ENCODE assay signal across 16 cellular contexts in genomic region chr1:225413708-225414375, GRCh38. TPM values are rescaled to one million over a fixed set of nuclear protein-coding genes. Genes with fewer than 3 reads are reported as not detected.
DNase-seq lines count a peak whose midpoint lies in the region; ATAC-seq and TF ChIP-seq lines count a peak whose summit lies in the region.
"Had no signal": no experiment of that assay in that cellular context is flagged by ENCODE, and none has a peak within 500 bp of the region (broad histone marks: within the 10 kb centered on the region; RNA-seq: fewer than 3 reads in every experiment).

No MANE protein-coding gene starts in this region.

- no peaks in the 10 kb centered on the region for H3K27me3 Mint-ChIP-seq in activated CD4-positive, alpha-beta memory T cell treated with anti-CD3 and anti-CD28 coated beads, Interleukin-2, amount 10 ng/mL, durations not matched to agents 7 days and 5 days
- no peaks in the 10 kb centered on the region for H3K27me3 Mint-ChIP-seq in activated CD4-positive, alpha-beta memory T cell treated with anti-CD3 and anti-CD28 coated beads for 36 hours
- H3K27me3 Mint-ChIP-seq in type B pancreatic cell, result no peaks in the 10 kb centered on the region
- H3K27me3 Mint-ChIP-seq: activated naive CD8-positive, alpha-beta T cell treated with anti-CD3 and anti-CD28 coated beads, Interleukin-2, amount 50 U/mL, for 24 hours; naive thymus-derived CD8-positive, alpha-beta T cell; stimulated activated memory B cell treated with anti-CD40 and anti-IgM and Interleukin-4, amounts not matched to agents 10 μg/mL and 1 μg/mL and 100 μg/mL, for 72 hours; T-cell had no signal

- H3K9me3 Mint-ChIP-seq in activated CD4-positive, alpha-beta memory T cell treated with anti-CD3 and anti-CD28 coated beads, Interleukin-2, amount 10 ng/mL, durations not matched to agents 7 days and 5 days, result no peaks in the 10 kb centered on the region
- no peaks in the 10 kb centered on the region for H3K9me3 Mint-ChIP-seq in activated CD4-positive, alpha-beta memory T cell treated with anti-CD3 and anti-CD28 coated beads for 36 hours
- H3K9me3 Mint-ChIP-seq in type B pancreatic cell, result no peaks in the 10 kb centered on the region
- H3K9me3 Mint-ChIP-seq: activated naive CD8-positive, alpha-beta T cell treated with anti-CD3 and anti-CD28 coated beads, Interleukin-2, amount 50 U/mL, for 24 hours; activated T-helper 1 cell treated with anti-CD3 and anti-CD28 coated beads, Interleukin-12 subunit alpha, Interleukin-12 subunit beta, Interleukin-2, Interleukin-4 antibody, amounts not matched to agents 30 ng/mL and 10 ng/mL and 1 ng/mL, durations not matched to agents 14 hours and 24 hours and 36 hours; naive thymus-derived CD8-positive, alpha-beta T cell; stimulated activated memory B cell treated with anti-CD40 and anti-IgM and Interleukin-4, amounts not matched to agents 10 μg/mL and 1 μg/mL and 100 μg/mL, for 72 hours; T-cell had no signal

- H3K4me3 Mint-ChIP-seq in activated CD4-positive, alpha-beta memory T cell treated with anti-CD3 and anti-CD28 coated beads, Interleukin-2, amount 10 ng/mL, durations not matched to agents 7 days and 5 days, result no peak overlapping the region
- no peak overlapping the region for H3K4me3 Mint-ChIP-seq in activated CD4-positive, alpha-beta memory T cell treated with anti-CD3 and anti-CD28 coated beads for 36 hours
- H3K4me3 Mint-ChIP-seq in type B pancreatic cell, result no peak overlapping the region
- H3K4me3 Mint-ChIP-seq: activated naive CD8-positive, alpha-beta T cell treated with anti-CD3 and anti-CD28 coated beads, Interleukin-2, amount 50 U/mL, for 24 hours; activated T-helper 1 cell treated with anti-CD3 and anti-CD28 coated beads, Interleukin-12 subunit alpha, Interleukin-12 subunit beta, Interleukin-2, Interleukin-4 antibody, amounts not matched to agents 30 ng/mL and 10 ng/mL and 1 ng/mL, durations not matched to agents 14 hours and 24 hours and 36 hours; naive thymus-derived CD8-positive, alpha-beta T cell; stimulated activated memory B cell treated with anti-CD40 and anti-IgM and Interleukin-4, amounts not matched to agents 10 μg/mL and 1 μg/mL and 100 μg/mL, for 72 hours; T-cell had no signal

- H3K9me2 ChIP-seq in OCI-LY7 (ENCODE audit: insufficient read depth, low read length), result no peaks in the 10 kb centered on the region

- H3K4me1 ChIP-seq in OCI-LY7 (ENCODE audit: insufficient read depth, low read length, poor library complexity, severe bottlenecking) (no peaks in the 10 kb centered on the region), liver (ENCODE audit: control insufficient read depth in 4 of 4, insufficient read depth in 4 of 4, low read length in 3 of 4) (peaks cover 7 to 19% (median 13%) of the 10 kb centered on the region in 4 donors), psoas muscle (no peaks in the 10 kb centered on the region)

- peaks cover 4% of the 10 kb centered on the region; the same call in 1 of the 2 replicates for H4K20me1 ChIP-seq in OCI-LY7 (ENCODE audit: insufficient read depth, low read length)

- peak; percentile 52 for TF ChIP-seq CTCF in OCI-LY7 (conservative IDR thresholded peaks at IDR 0.05; ENCODE audit: low read length)
- TF ChIP-seq CTCF in liver (IDR thresholded peaks at IDR 0.05; ENCODE audit: low read depth, low read length, missing input control), result no peak
- peak; percentile 17 for TF ChIP-seq CTCF in type B pancreatic cell (conservative IDR thresholded peaks at IDR 0.05)
- TF ChIP-seq CTCF in RWPE1 (conservative IDR thresholded peaks at IDR 0.05; ENCODE audit: low read depth), result no peak
- no peak for TF ChIP-seq CTCF in psoas muscle (IDR thresholded peaks at IDR 0.05)

- H3K79me2 ChIP-seq in OCI-LY7 (ENCODE audit: insufficient read depth, low read depth, low read length), result peaks cover 92% of the 10 kb centered on the region

- peak overlapping the region; percentile 19 for H3K27ac Mint-ChIP-seq in activated CD4-positive, alpha-beta memory T cell treated with anti-CD3 and anti-CD28 coated beads, Interleukin-2, amount 10 ng/mL, durations not matched to agents 7 days and 5 days
- no peak overlapping the region for H3K27ac Mint-ChIP-seq in activated CD4-positive, alpha-beta memory T cell treated with anti-CD3 and anti-CD28 coated beads for 36 hours
- no peak overlapping the region for H3K27ac Mint-ChIP-seq in type B pancreatic cell
- H3K27ac Mint-ChIP-seq: activated naive CD8-positive, alpha-beta T cell treated with anti-CD3 and anti-CD28 coated beads, Interleukin-2, amount 50 U/mL, for 24 hours; stimulated activated memory B cell treated with anti-CD40 and anti-IgM and Interleukin-4, amounts not matched to agents 10 μg/mL and 1 μg/mL and 100 μg/mL, for 72 hours had no signal

- no peak overlapping the region for H3K27ac ChIP-seq in OCI-LY7 (ENCODE audit: low read depth, low read length, poor library complexity, severe bottlenecking)
- peak overlapping the region; percentile 57 to 73 for H3K27ac ChIP-seq in liver (ENCODE audit: low read depth in 1 of 2, low read length in 2 of 2)
- no peak overlapping the region for H3K27ac ChIP-seq in RWPE1
- H3K27ac ChIP-seq in psoas muscle, result no peak overlapping the region
- H3K27ac ChIP-seq: WERI-Rb-1 had no signal

- no peak overlapping the region for H3K4me2 ChIP-seq in OCI-LY7 (ENCODE audit: low read length)

- CTCF ChIA-PET in activated CD4-positive, alpha-beta memory T cell treated with anti-CD3 and anti-CD28 coated beads, Interleukin-2, amount 10 ng/mL, durations not matched to agents 7 days and 5 days (lab: Charles Lee), result interaction anchor here (0.5 kb wide), 1 partner anchor 579 kb away, joined by 3 read pairs; no protein-coding TSS in a partner anchor
- CTCF ChIA-PET in activated CD4-positive, alpha-beta memory T cell treated with anti-CD3 and anti-CD28 coated beads for 36 hours (lab: Charles Lee), result no interaction called here
- CTCF ChIA-PET in OCI-LY7 (lab: Charles Lee; ENCODE audit: unreplicated experiment), result interaction anchor here (0.6 kb wide), 1 partner anchor 32 kb away, joined by 5 read pairs; no protein-coding TSS in a partner anchor
- CTCF ChIA-PET in RWPE1 (lab: Yijun Ruan, JAX), result no interaction called here

- BruUV-seq in OCI-LY7 (replicated peaks; lab: Mats Ljungman, UMichigan), result no TSS peak

- H3K9me3 ChIP-seq in OCI-LY7 (ENCODE audit: low read length) (no peaks in the 10 kb centered on the region), liver (ENCODE audit: control insufficient read depth in 4 of 4, low read length in 3 of 4) (no peaks in the 10 kb centered on the region), psoas muscle (no peaks in the 10 kb centered on the region)

- intact Hi-C loops in activated CD4-positive, alpha-beta memory T cell treated with anti-CD3 and anti-CD28 coated beads for 36 hours (cut with micrococcal nuclease), result no loop called here
- intact Hi-C loops in OCI-LY7 (cut with micrococcal nuclease; ENCODE audit: unreplicated experiment) (no loop called here), psoas muscle (cut with DNase I) (no loop called here)

- ATAC-seq in psoas muscle, result no peak
- ATAC-seq: activated naive CD8-positive, alpha-beta T cell treated with anti-CD3 and anti-CD28 coated beads, Interleukin-2, amount 50 U/mL, for 24 hours; esophagus mucosa; stimulated activated memory B cell treated with anti-CD40 and anti-IgM and Interleukin-4, amounts not matched to agents 10 μg/mL and 1 μg/mL and 100 μg/mL, for 72 hours had no signal

- peaks cover 17% of the 10 kb centered on the region for H3K4me1 Mint-ChIP-seq in activated CD4-positive, alpha-beta memory T cell treated with anti-CD3 and anti-CD28 coated beads, Interleukin-2, amount 10 ng/mL, durations not matched to agents 7 days and 5 days
- peaks cover under 1% of the 10 kb centered on the region for H3K4me1 Mint-ChIP-seq in activated CD4-positive, alpha-beta memory T cell treated with anti-CD3 and anti-CD28 coated beads for 36 hours (ENCODE audit: low read depth)
- H3K4me1 Mint-ChIP-seq in type B pancreatic cell (ENCODE audit: unreplicated experiment), result peaks cover 10% of the 10 kb centered on the region
- H3K4me1 Mint-ChIP-seq: activated naive CD8-positive, alpha-beta T cell treated with anti-CD3 and anti-CD28 coated beads, Interleukin-2, amount 50 U/mL, for 24 hours had no signal

- peaks cover 88% of the 10 kb centered on the region for H3K36me3 Mint-ChIP-seq in activated CD4-positive, alpha-beta memory T cell treated with anti-CD3 and anti-CD28 coated beads, Interleukin-2, amount 10 ng/mL, durations not matched to agents 7 days and 5 days (ENCODE audit: low read depth)
- H3K36me3 Mint-ChIP-seq in activated CD4-positive, alpha-beta memory T cell treated with anti-CD3 and anti-CD28 coated beads for 36 hours, result peaks cover 63% of the 10 kb centered on the region
- peaks cover 57% of the 10 kb centered on the region for H3K36me3 Mint-ChIP-seq in type B pancreatic cell

- no peak overlapping the region for H2AFZ ChIP-seq in OCI-LY7 (ENCODE audit: low read length)

- H3K27me3 ChIP-seq in liver (ENCODE audit: control insufficient read depth in 4 of 4, insufficient read depth in 4 of 4, low read length in 3 of 4), result no peaks in the 10 kb centered on the region
- H3K27me3 ChIP-seq in psoas muscle (ENCODE audit: insufficient read depth in 3 of 3, low read length in 2 of 3), result no peaks in the 10 kb centered on the region

- DNase-seq in activated CD4-positive, alpha-beta memory T cell treated with anti-CD3 and anti-CD28 coated beads, Interleukin-2, amount 10 ng/mL, durations not matched to agents 7 days and 5 days, result no peak
- DNase-seq in activated CD4-positive, alpha-beta memory T cell treated with anti-CD3 and anti-CD28 coated beads for 36 hours, result no peak
- DNase-seq in OCI-LY7 (ENCODE audit: low spot score), result peak; percentile 18
- no peak for DNase-seq in type B pancreatic cell (ENCODE audit: extremely low spot score, unreplicated experiment)
- DNase-seq in RWPE1 (ENCODE audit: low spot score), result no peak
- DNase-seq in psoas muscle, result no peak
- DNase-seq in Ammon's horn (ENCODE audit: low spot score), result no peak
- DNase-seq: activated naive CD8-positive, alpha-beta T cell treated with anti-CD3 and anti-CD28 coated beads, Interleukin-2, amount 50 U/mL, for 24 hours; NCI-H2107; WERI-Rb-1 had no signal

- POLR2A ChIA-PET in activated CD4-positive, alpha-beta memory T cell treated with anti-CD3 and anti-CD28 coated beads, Interleukin-2, amount 10 ng/mL, durations not matched to agents 7 days and 5 days (lab: Charles Lee), result interaction anchor here (0.9 to 3.7 kb wide), 3 partner anchors 12 to 54 kb away, joined by 3 to 18 read pairs (median 3); no protein-coding TSS in a partner anchor
- POLR2A ChIA-PET in activated CD4-positive, alpha-beta memory T cell treated with anti-CD3 and anti-CD28 coated beads for 36 hours (lab: Charles Lee), result no interaction called here
- POLR2A ChIA-PET in OCI-LY7 (lab: Charles Lee), result interaction anchor here (0.6 to 5.0 kb wide), 4 partner anchors 9 to 31 kb away, joined by 3 to 30 read pairs (median 5); no protein-coding TSS in a partner anchor
- POLR2A ChIA-PET in RWPE1 (lab: Yijun Ruan, JAX; ENCODE audit: low non-redundant PET), result interaction anchor here (0.6 to 0.9 kb wide), 2 partner anchors 9 to 181 kb away, joined by 3 read pairs; no protein-coding TSS in a partner anchor

- H3K36me3 ChIP-seq in OCI-LY7 (ENCODE audit: insufficient read depth, low read length) (peaks cover 100% of the 10 kb centered on the region), liver (ENCODE audit: control insufficient read depth in 4 of 4, insufficient read depth in 3 of 4, low read depth in 1 of 4, low read length in 3 of 4) (peaks cover 8 to 45% (median 23%) of the 10 kb centered on the region in 4 donors), psoas muscle (ENCODE audit: insufficient read depth in 1 of 2, low read depth in 1 of 2) (peaks cover 6 to 94% of the 10 kb centered on the region in 2 donors)

- TF ChIP-seq RAD21 in liver (IDR thresholded peaks at IDR 0.05), result no peak

- peak overlapping the region in 1 of 2 donors; percentile 70 for H3K9ac ChIP-seq in liver (ENCODE audit: low read depth in 1 of 2, low read length in 2 of 2)

- WGBS in liver, result 78% methylated on average over 5 of the region's 5 CpGs
- WGBS in psoas muscle, 3 donors, result 91 to 94% (median 93%) methylated on average over 5 of the region's 5 CpGs

- H3K4me3 ChIP-seq in OCI-LY7 (ENCODE audit: low read depth, low read length, poor library complexity, severe bottlenecking) (no peak overlapping the region), liver (ENCODE audit: low read depth in 1 of 3, low read length in 3 of 3) (no peak overlapping the region), psoas muscle (no peak overlapping the region)

RNA-seq across cellular contexts. Expression of gene LBR, which starts 14.0 kb away (rescaled TPM):
- total RNA-seq in activated CD4-positive, alpha-beta memory T cell treated with anti-CD3 and anti-CD28 coated beads, Interleukin-2, amount 10 ng/mL, durations not matched to agents 7 days and 5 days, result 100 to 1,000 TPM; 251 to 259 TPM
- total RNA-seq in activated CD4-positive, alpha-beta memory T cell treated with anti-CD3 and anti-CD28 coated beads for 36 hours, result 100 to 1,000 TPM; 146 to 148 TPM
- 110 and 117 TPM in 2 replicates for total RNA-seq in OCI-LY7 (2014; rRNA removed; shearing (Covaris generic))
- 288 and 297 TPM in 2 replicates for total RNA-seq in OCI-LY7 (2022)
- total RNA-seq in liver, result 100 to 1,000 TPM in 1 of 2 donors, 10 to 100 TPM in 1; 28.9 to 201 TPM
- polyA plus RNA-seq in liver, result 10 to 100 TPM; 14.3 to 16.2 TPM
- total RNA-seq in type B pancreatic cell (ENCODE audit: low replicate concordance), result 59.9 and 94.6 TPM in 2 replicates
- 10 to 100 TPM; 11.6 to 22.8 (median 15.8) TPM for total RNA-seq in psoas muscle
- polyA plus RNA-seq in psoas muscle, result 10 to 100 TPM in 2 of 3 donors, 1 to 10 TPM in 1; 6.8 to 15.6 (median 10.6) TPM

Comparison
In these comparisons a context has a peak if more than half of its experiments do, and no peak if none do; other contexts are left out.
1. CTCF ChIA-PET loops: an anchor here in activated CD4-positive, alpha-beta memory T cell treated with anti-CD3 and anti-CD28 coated beads, Interleukin-2, amount 10 ng/mL, durations not matched to agents 7 days and 5 days (0.5 kb wide) and OCI-LY7 (0.6 kb wide); none called in activated CD4-positive, alpha-beta memory T cell treated with anti-CD3 and anti-CD28 coated beads for 36 hours and RWPE1.
2. H3K27ac ChIP-seq: peak in liver (2 of 2); none in OCI-LY7 (single experiment), RWPE1 (single experiment) and psoas muscle (single experiment).
3. CTCF ChIP-seq: peak in OCI-LY7 (single experiment) and type B pancreatic cell (single experiment); none in liver (single experiment), RWPE1 (single experiment) and psoas muscle (single experiment).